20 cellular contexts compared by ENCODE assay signal in genomic region chr11:34363363-34364084, GRCh38.
"Had no signal": no experiment of that assay in that cellular context is flagged by ENCODE, and none has a peak within 500 bp of the region (broad histone marks: within the 10 kb centered on the region; RNA-seq: fewer than 3 reads in every experiment).

No MANE protein-coding gene starts in this region.

- H3K36me3 ChIP-seq: adrenal gland, cardiac muscle cell, heart right ventricle, lower lobe of right lung, sigmoid colon, tibial artery had no signal

- H3K36me3 Mint-ChIP-seq: activated naive CD4-positive, alpha-beta T cell treated with anti-CD3 and anti-CD28 coated beads, Interleukin-2, amount 50 U/mL, for 72 hours; natural killer cell treated with Interleukin-12 subunit alpha and Interleukin-12 subunit beta and Interleukin-15 and Interleukin-18, amount 100 ng/mL, for 72 hours; stimulated activated naive B cell treated with anti-CD40 and anti-IgM and Interleukin-4, amounts not matched to agents 10 μg/mL and 1 μg/mL and 100 μg/mL, for 72 hours had no signal

- FAIRE-seq: frontal cortex, urothelium cell line had no signal

- H3K4me3 Mint-ChIP-seq: activated T-helper 1 cell treated with anti-CD3 and anti-CD28 coated beads, Interleukin-12 subunit alpha, Interleukin-12 subunit beta, Interleukin-2, Interleukin-4 antibody, amounts not matched to agents 30 ng/mL and 10 ng/mL and 1 ng/mL, durations not matched to agents 14 hours and 24 hours and 36 hours; natural killer cell treated with Interleukin-12 subunit alpha and Interleukin-12 subunit beta and Interleukin-15 and Interleukin-18, amount 100 ng/mL, for 72 hours; stimulated activated naive B cell treated with anti-CD40 and anti-IgM and Interleukin-4, amounts not matched to agents 10 μg/mL and 1 μg/mL and 100 μg/mL, for 72 hours had no signal

- DNase-seq: activated CD4-positive, alpha-beta T cell treated with anti-CD3 and anti-CD28 coated beads for 1 hour; activated CD4-positive, alpha-beta T cell treated with anti-CD3 and anti-CD28 coated beads, Interleukin-2, amount 50 U/mL, for 48 hours; activated gamma-delta T cell treated with Interleukin-2 at 50 U/mL for 16 hours; activated T-cell treated with anti-CD3 and anti-CD28 coated beads for 4 hours; adrenal gland; dermis blood vessel endothelial cell; effector memory CD4-positive, alpha-beta T cell; heart right ventricle; lower lobe of right lung; sigmoid colon; stimulated activated naive B cell treated with anti-CD40 and anti-IgM and Interleukin-4, amounts not matched to agents 10 μg/mL and 1 μg/mL and 100 μg/mL, for 72 hours; substantia nigra; T-helper 17 cell; tibial artery had no signal

- H3K4me3 ChIP-seq: adrenal gland, cardiac muscle cell, heart right ventricle, lower lobe of right lung, sigmoid colon, tibial artery had no signal

- H3K27ac Mint-ChIP-seq: activated naive CD4-positive, alpha-beta T cell treated with anti-CD3 and anti-CD28 coated beads, Interleukin-2, amount 50 U/mL, for 72 hours; activated T-helper 1 cell treated with anti-CD3 and anti-CD28 coated beads, Interleukin-12 subunit alpha, Interleukin-12 subunit beta, Interleukin-2, Interleukin-4 antibody, amounts not matched to agents 30 ng/mL and 10 ng/mL and 1 ng/mL, durations not matched to agents 14 hours and 24 hours and 36 hours; natural killer cell treated with Interleukin-12 subunit alpha and Interleukin-12 subunit beta and Interleukin-15 and Interleukin-18, amount 100 ng/mL, for 72 hours; stimulated activated naive B cell treated with anti-CD40 and anti-IgM and Interleukin-4, amounts not matched to agents 10 μg/mL and 1 μg/mL and 100 μg/mL, for 72 hours; T-helper 17 cell had no signal

- H3K9me3 Mint-ChIP-seq: activated naive CD4-positive, alpha-beta T cell treated with anti-CD3 and anti-CD28 coated beads, Interleukin-2, amount 50 U/mL, for 72 hours; activated T-helper 1 cell treated with anti-CD3 and anti-CD28 coated beads, Interleukin-12 subunit alpha, Interleukin-12 subunit beta, Interleukin-2, Interleukin-4 antibody, amounts not matched to agents 30 ng/mL and 10 ng/mL and 1 ng/mL, durations not matched to agents 14 hours and 24 hours and 36 hours; natural killer cell treated with Interleukin-12 subunit alpha and Interleukin-12 subunit beta and Interleukin-15 and Interleukin-18, amount 100 ng/mL, for 72 hours; stimulated activated naive B cell treated with anti-CD40 and anti-IgM and Interleukin-4, amounts not matched to agents 10 μg/mL and 1 μg/mL and 100 μg/mL, for 72 hours had no signal

- H3K27ac ChIP-seq: adrenal gland, cardiac muscle cell, heart right ventricle, lower lobe of right lung, sigmoid colon, tibial artery had no signal

- H3K9me3 ChIP-seq: adrenal gland, heart right ventricle, lower lobe of right lung, sigmoid colon, tibial artery had no signal

- ATAC-seq: heart right ventricle; lower lobe of right lung; stimulated activated naive B cell treated with anti-CD40 and anti-IgM and Interleukin-4, amounts not matched to agents 10 μg/mL and 1 μg/mL and 100 μg/mL, for 72 hours; T-helper 17 cell had no signal

- H3K27me3 ChIP-seq: adrenal gland, sigmoid colon had no signal
